Comparison of ENCODE assay signal across 11 cellular contexts in genomic region chr18:57898506-57899124, GRCh38.
DNase-seq lines count a peak whose midpoint lies in the region; ATAC-seq, FAIRE-seq and TF ChIP-seq lines count a peak whose summit lies in the region.
"Had no signal": no experiment of that assay in that cellular context is flagged by ENCODE, and none has a peak within 500 bp of the region (broad histone marks: within the 10 kb centered on the region; RNA-seq: fewer than 3 reads in every experiment).

No MANE protein-coding gene starts in this region.

- no peak overlapping the region for H3K27ac Mint-ChIP-seq in stimulated activated naive CD8-positive, alpha-beta T cell treated with anti-CD3 and anti-CD28 coated beads, Interleukin-15, amount 100 ng/mL, for 72 hours

- H3K4me3 Mint-ChIP-seq in stimulated activated naive CD8-positive, alpha-beta T cell treated with anti-CD3 and anti-CD28 coated beads, Interleukin-15, amount 100 ng/mL, for 72 hours, result no peak overlapping the region

- H3K36me3 ChIP-seq in bronchial epithelial cell (ENCODE audit: control insufficient read depth, insufficient read depth, low read length), result no peaks in the 10 kb centered on the region

- no peak for TF ChIP-seq CTCF in bronchial epithelial cell (IDR thresholded peaks at IDR 0.05; ENCODE audit: insufficient read depth, low read length, severe bottlenecking)
- TF ChIP-seq CTCF in GM10266 (IDR thresholded peaks at IDR 0.05; ENCODE audit: control insufficient read depth, insufficient read depth, low read depth, missing control alignments), result no peak

- peaks cover 5% of the 10 kb centered on the region for H3K27me3 Mint-ChIP-seq in stimulated activated naive CD8-positive, alpha-beta T cell treated with anti-CD3 and anti-CD28 coated beads, Interleukin-15, amount 100 ng/mL, for 72 hours

- H3K4me3 ChIP-seq in bronchial epithelial cell (ENCODE audit: low read depth, low read length), result no peak overlapping the region

- H3K9me3 Mint-ChIP-seq in stimulated activated naive CD8-positive, alpha-beta T cell treated with anti-CD3 and anti-CD28 coated beads, Interleukin-15, amount 100 ng/mL, for 72 hours, result peaks cover 0 to 8% of the 10 kb centered on the region in 2 donors

- no peak for DNase-seq in stimulated activated naive CD8-positive, alpha-beta T cell treated with anti-CD3 and anti-CD28 coated beads, Interleukin-15, Interleukin-2, amounts not matched to agents 100 U/mL and 50 U/mL, for 24 hours
- DNase-seq in stimulated activated naive CD8-positive, alpha-beta T cell treated with anti-CD3 and anti-CD28 coated beads, Interleukin-15, amount 100 ng/mL, for 72 hours, result no peak
- peak; percentile 42 for DNase-seq in NCI-H2171 (lab: John Stamatoyannopoulos, UW)
- DNase-seq in bronchial epithelial cell (ENCODE audit: low read depth), result peak; percentile 83
- DNase-seq in middle frontal gyrus (ENCODE audit: extremely low spot score, low spot score), result no peak
- no peak for DNase-seq in LoVo (ENCODE audit: low spot score)
- no peak for DNase-seq in GM10266 (ENCODE audit: extremely low spot score)
- DNase-seq: activated gamma-delta T cell treated with Interleukin-2 at 50 U/mL for 16 hours, OCI-M1 had no signal

- no peak for FAIRE-seq in bronchial epithelial cell (lab: Jason Lieb, UNC)
- FAIRE-seq: endometrium had no signal

- no peaks in the 10 kb centered on the region for H3K4me1 Mint-ChIP-seq in stimulated activated naive CD8-positive, alpha-beta T cell treated with anti-CD3 and anti-CD28 coated beads, Interleukin-15, amount 100 ng/mL, for 72 hours

- ATAC-seq in stimulated activated naive CD8-positive, alpha-beta T cell treated with anti-CD3 and anti-CD28 coated beads, Interleukin-15, Interleukin-2, amounts not matched to agents 100 U/mL and 50 U/mL, for 24 hours, result peak; percentile 9
- ATAC-seq in stimulated activated naive CD8-positive, alpha-beta T cell treated with anti-CD3 and anti-CD28 coated beads, Interleukin-15, amount 100 ng/mL, for 72 hours, result no peak
- ATAC-seq in GM19455 (IDR thresholded peaks at IDR 0.05; ENCODE audit: unreplicated experiment), result no peak

- no peaks in the 10 kb centered on the region for H3K27me3 ChIP-seq in bronchial epithelial cell (ENCODE audit: control insufficient read depth, insufficient read depth, low read length)

Comparison
In these comparisons a context has a peak if more than half of its experiments do, and no peak if none do; other contexts are left out.
1. DNase-seq: peak in NCI-H2171 (single experiment) and bronchial epithelial cell (single experiment); none in stimulated activated naive CD8-positive, alpha-beta T cell treated with anti-CD3 and anti-CD28 coated beads, Interleukin-15, Interleukin-2, amounts not matched to agents 100 U/mL and 50 U/mL, for 24 hours (single experiment), stimulated activated naive CD8-positive, alpha-beta T cell treated with anti-CD3 and anti-CD28 coated beads, Interleukin-15, amount 100 ng/mL, for 72 hours (0 of 2), middle frontal gyrus (single experiment), LoVo (single experiment) and GM10266 (single experiment).